Comparison of ENCODE assay signal across 9 cellular contexts in the genomic region with DNA sequence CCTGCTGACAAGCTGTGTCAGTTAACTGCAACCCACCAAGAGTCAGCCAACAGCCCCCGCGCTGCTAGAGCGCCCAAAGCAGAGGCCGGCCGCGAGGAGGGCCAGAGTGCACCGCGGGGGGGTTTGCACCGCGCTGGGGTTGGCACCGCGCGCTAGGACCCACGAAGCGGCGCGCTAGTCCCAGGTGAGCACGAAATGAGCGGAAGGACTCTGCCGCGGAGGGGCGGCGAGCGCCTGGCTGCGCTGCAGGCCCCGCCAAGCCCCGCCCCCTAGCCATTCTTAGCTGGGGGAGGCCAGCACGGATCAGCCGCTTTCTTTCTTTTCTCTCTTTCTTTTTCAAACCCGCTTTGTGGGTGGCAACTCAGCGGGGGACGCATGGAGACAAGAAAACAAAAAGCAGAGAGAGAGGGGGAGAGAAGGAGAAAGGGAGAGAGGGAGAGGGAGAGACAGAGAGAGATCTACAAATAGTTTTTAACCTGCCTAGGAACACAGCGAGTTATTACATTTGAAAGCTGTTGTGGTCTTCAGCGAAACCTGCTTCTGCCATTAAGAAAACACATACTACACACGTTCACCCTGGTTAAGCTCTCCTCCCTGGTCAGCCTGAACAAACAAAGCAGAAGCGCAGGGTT. TPM values are rescaled to one million over a fixed set of nuclear protein-coding genes. Genes with fewer than 3 reads are reported as not detected.
DNase-seq lines count a peak whose midpoint lies in the region; ATAC-seq and TF ChIP-seq lines count a peak whose summit lies in the region.
"Had no signal": no experiment of that assay in that cellular context is flagged by ENCODE, and none has a peak within 500 bp of the region (broad histone marks: within the 10 kb centered on the region; RNA-seq: fewer than 3 reads in every experiment).

No MANE protein-coding gene starts in this region.

- H3K36me3 ChIP-seq in HUES64 (ENCODE audit: insufficient read depth, low read length) (no peaks in the 10 kb centered on the region), hepatocyte (replicated peaks; ENCODE audit: insufficient read depth, low read depth) (no peaks in the 10 kb centered on the region)

- peak overlapping the region; percentile 68 for H3K4me2 ChIP-seq in hepatocyte

- no peaks in the 10 kb centered on the region for H3K79me2 ChIP-seq in hepatocyte

- no peaks in the 10 kb centered on the region for H4K20me1 ChIP-seq in hepatocyte (ENCODE audit: insufficient read depth, poor library complexity, severe bottlenecking)

- TF ChIP-seq CTCF in hepatocyte (IDR thresholded peaks at IDR 0.05; ENCODE audit: poor library complexity): no peak

- no peaks in the 10 kb centered on the region for H3K9me2 ChIP-seq in hepatocyte (replicated peaks; ENCODE audit: insufficient read depth)

- H3K27ac ChIP-seq in HUES64 (ENCODE audit: low read depth, low read length): peak overlapping the region; percentile 84; the same call in 1 of the 2 replicates
- no peak overlapping the region for H3K27ac ChIP-seq in hepatocyte

- under 1% methylated on average over 35 of the region's 36 CpGs for WGBS in HUES64
- WGBS in hepatocyte (ENCODE audit: low lambda C conversion rate, missing lambda C conversion rate): 4% methylated on average over 31 of the region's 36 CpGs

- H3K9me3 ChIP-seq in HUES64 (ENCODE audit: insufficient read depth, low read depth, low read length) (no peaks in the 10 kb centered on the region), hepatocyte (ENCODE audit: low read depth) (no peaks in the 10 kb centered on the region)

- peak; percentile 20 for DNase-seq in Caki2 (ENCODE audit: low read depth)
- DNase-seq in hepatocyte (ENCODE audit: low spot score): no peak
- DNase-seq in stimulated activated CD8-positive, alpha-beta memory T cell treated with anti-CD3 and anti-CD28 coated beads, Interleukin-4, amount 100 ng/mL, for 24 hours (ENCODE audit: low read depth): peak; percentile 42
- DNase-seq in T-helper 9 cell: no peak
- DNase-seq in HK-2 (ENCODE audit: unreplicated experiment): no peak

- in situ Hi-C loops in Caki2 (cut with HindIII; ENCODE audit: low pct_unique_long_range_greater_than_20kb, low sequenced_read_pairs): no loop called here

- peak overlapping the region; percentile 64 for H3K9ac ChIP-seq in HUES64 (ENCODE audit: low read depth, low read length)

- H3K27me3 ChIP-seq in HUES64 (ENCODE audit: insufficient read depth, low read length) (peaks cover 79% of the 10 kb centered on the region), hepatocyte (peaks cover 100% of the 10 kb centered on the region)

- ATAC-seq in GM19452 (IDR thresholded peaks at IDR 0.05; ENCODE audit: unreplicated experiment): peak; percentile 73
- ATAC-seq in activated CD4-positive, CD25-positive, alpha-beta regulatory T cell treated with anti-CD3 and anti-CD28 coated beads, Interleukin-2, amount 50 U/mL, for 24 hours: peak; percentile 65 to 67

- H2AFZ ChIP-seq in hepatocyte: peak overlapping the region; percentile 24

- H3K4me1 ChIP-seq in HUES64 (ENCODE audit: insufficient read depth, low read length) (peaks cover 57% of the 10 kb centered on the region), hepatocyte (ENCODE audit: insufficient read depth) (no peaks in the 10 kb centered on the region)

- peak overlapping the region; percentile 62 for H3K4me3 ChIP-seq in HUES64 (ENCODE audit: low read length)
- no peak overlapping the region for H3K4me3 ChIP-seq in hepatocyte

RNA-seq across cellular contexts. Expression of gene FOXB1, which starts 6.9 kb away (rescaled TPM):
- not detected in 2 replicates for total RNA-seq in Caki2 (2014; rRNA removed; shearing (Covaris generic); ENCODE audit: low replicate concordance)
- 16.4 TPM for polyA plus RNA-seq in HUES64 (2013, experiment 1 of 2)
- polyA plus RNA-seq in HUES64 (2013, experiment 2 of 2): 23.1 TPM
- not detected in 2 replicates for total RNA-seq in hepatocyte
- polyA plus RNA-seq in hepatocyte: 0.32 TPM in 1 of 2 replicates, not detected in the other
- total RNA-seq: fibroblast of lung had no signal
- polyA plus RNA-seq: fibroblast of lung had no signal

Comparison
In these comparisons a context has a peak if more than half of its experiments do, and no peak if none do; other contexts are left out.
1. DNase-seq: peak in Caki2 (single experiment) and stimulated activated CD8-positive, alpha-beta memory T cell treated with anti-CD3 and anti-CD28 coated beads, Interleukin-4, amount 100 ng/mL, for 24 hours (single experiment); none in hepatocyte (single experiment), T-helper 9 cell (single experiment) and HK-2 (single experiment).